Comparison of ENCODE assay signal across 8 cellular contexts in genomic region chr2:43086451-43087221, GRCh38.
DNase-seq lines count a peak whose midpoint lies in the region; ATAC-seq and TF ChIP-seq lines count a peak whose summit lies in the region.

No MANE protein-coding gene starts in this region.

- H3K9me3 Mint-ChIP-seq in chondrocyte (ENCODE audit: low read depth): peaks cover 13% of the 10 kb centered on the region

- no peak for TF ChIP-seq CTCF in HFF-Myc (IDR thresholded peaks at IDR 0.05; ENCODE audit: low read depth, low read length, missing control alignments)
- TF ChIP-seq CTCF in chondrocyte (IDR thresholded peaks at IDR 0.05): no peak
- no peak for TF ChIP-seq CTCF in MM.1S (IDR thresholded peaks at IDR 0.05; ENCODE audit: low read length)

- peak overlapping the region; percentile 97 for H3K27ac Mint-ChIP-seq in chondrocyte (ENCODE audit: unreplicated experiment)

- H3K36me3 Mint-ChIP-seq in chondrocyte (ENCODE audit: low read depth): peaks cover 4% of the 10 kb centered on the region

- H3K9ac ChIP-seq in subcutaneous abdominal adipose tissue (ENCODE audit: low read length in 5 of 5): peak overlapping the region in 3 of 5 donors; percentile 19 to 39 (median 21)
- no peak overlapping the region for H3K9ac ChIP-seq in MM.1S (ENCODE audit: low read length)

- H3K4me1 ChIP-seq in subcutaneous abdominal adipose tissue (ENCODE audit: control insufficient read depth in 5 of 5, insufficient read depth in 5 of 5, low read length in 5 of 5) (peaks cover 29 to 67% (median 62%) of the 10 kb centered on the region in 5 donors), MM.1S (ENCODE audit: low read length) (no peaks in the 10 kb centered on the region)

- DNase-seq in HFF-Myc (ENCODE audit: extremely low read depth, low read depth) (peak; percentile 99), chondrocyte (ENCODE audit: low spot score) (no peak), MM.1S (no peak)

- H3K27me3 ChIP-seq in layer of hippocampus (ENCODE audit: control insufficient read depth, insufficient read depth, low read length) (no peaks in the 10 kb centered on the region), subcutaneous abdominal adipose tissue (ENCODE audit: control insufficient read depth in 5 of 5, insufficient read depth in 4 of 5, low read length in 5 of 5) (no peaks in the 10 kb centered on the region), MM.1S (replicated peaks; ENCODE audit: insufficient read depth, low read length) (no peaks in the 10 kb centered on the region)

- peak overlapping the region; percentile 20 for H3K4me3 Mint-ChIP-seq in chondrocyte (ENCODE audit: unreplicated experiment)

- H3K9me3 ChIP-seq in subcutaneous abdominal adipose tissue (ENCODE audit: control insufficient read depth in 5 of 5, low read length in 5 of 5): peaks cover 0 to 9% (median 0%) of the 10 kb centered on the region in 5 donors
- H3K9me3 ChIP-seq in MM.1S (replicated peaks; ENCODE audit: insufficient read depth, low read length): no peaks in the 10 kb centered on the region

- H3K9me2 ChIP-seq in MM.1S (replicated peaks; ENCODE audit: insufficient read depth, low read length): no peaks in the 10 kb centered on the region

- H3K36me3 ChIP-seq in subcutaneous abdominal adipose tissue (ENCODE audit: control insufficient read depth in 5 of 5, insufficient read depth in 5 of 5, low read length in 5 of 5) (no peaks in the 10 kb centered on the region), MM.1S (replicated peaks; ENCODE audit: insufficient read depth, low read length) (no peaks in the 10 kb centered on the region)

- H3F3A ChIP-seq in MM.1S (ENCODE audit: insufficient read depth, low read length): no peaks in the 10 kb centered on the region

- no peak overlapping the region for H3K4me2 ChIP-seq in MM.1S (ENCODE audit: low read depth, low read length)

- H3K4me1 Mint-ChIP-seq in chondrocyte (ENCODE audit: low read depth): peaks cover 72% of the 10 kb centered on the region

- H4K20me1 ChIP-seq in MM.1S (ENCODE audit: insufficient read depth, low read length): no peaks in the 10 kb centered on the region

- peak overlapping the region; percentile 83 for H3K27ac ChIP-seq in layer of hippocampus (ENCODE audit: low read depth, low read length)
- peak overlapping the region; percentile 90 for H3K27ac ChIP-seq in subcutaneous abdominal adipose tissue (ENCODE audit: low read depth, low read length)
- no peak overlapping the region for H3K27ac ChIP-seq in MM.1S (ENCODE audit: low read length)

- no peaks in the 10 kb centered on the region for H3K79me2 ChIP-seq in MM.1S (ENCODE audit: low read length)

- H3K4me3 ChIP-seq in HFF-Myc (replicated peaks; ENCODE audit: low read depth, low read length): no peak overlapping the region
- peak overlapping the region in 2 of 5 donors; percentile 24 to 36 for H3K4me3 ChIP-seq in subcutaneous abdominal adipose tissue (ENCODE audit: low read depth in 1 of 5, low read length in 5 of 5)
- no peak overlapping the region for H3K4me3 ChIP-seq in MM.1S (ENCODE audit: low read length)

- no peaks in the 10 kb centered on the region for H3K27me3 Mint-ChIP-seq in chondrocyte (ENCODE audit: low read depth)

- no peak overlapping the region for H2AFZ ChIP-seq in MM.1S (ENCODE audit: low read length)

- ATAC-seq in GM21786 (IDR thresholded peaks at IDR 0.05; ENCODE audit: unreplicated experiment) (no peak), GM18498 (IDR thresholded peaks at IDR 0.05; ENCODE audit: unreplicated experiment) (no peak), HG03196 (IDR thresholded peaks at IDR 0.05; ENCODE audit: unreplicated experiment) (no peak)
